ENCODE assay signal across 27 cellular contexts in genomic region chr3:158775001-158775400, GRCh38. TPM values are rescaled to one million over a fixed set of nuclear protein-coding genes. Genes with fewer than 3 reads are reported as not detected.
DNase-seq lines count a peak whose midpoint lies in the region; ATAC-seq and TF ChIP-seq lines count a peak whose summit lies in the region.
"Had no signal": no experiment of that assay in that cellular context is flagged by ENCODE, and none has a peak within 500 bp of the region (broad histone marks: within the 10 kb centered on the region; RNA-seq: fewer than 3 reads in every experiment).

No MANE protein-coding gene starts in this region.

- no peaks in the 10 kb centered on the region for H3K36me3 ChIP-seq in hepatocyte (replicated peaks; ENCODE audit: insufficient read depth, low read depth)
- H3K36me3 ChIP-seq in uterus = no peaks in the 10 kb centered on the region
- H3K36me3 ChIP-seq: neural progenitor cell, right lobe of liver had no signal

- no peaks in the 10 kb centered on the region for H3K9me3 ChIP-seq in hepatocyte (ENCODE audit: low read depth)
- no peaks in the 10 kb centered on the region for H3K9me3 ChIP-seq in uterus
- H3K9me3 ChIP-seq: right lobe of liver, testis had no signal

- H4K20me1 ChIP-seq in hepatocyte (ENCODE audit: insufficient read depth, poor library complexity, severe bottlenecking) = no peaks in the 10 kb centered on the region

- H2AFZ ChIP-seq in hepatocyte = no peak overlapping the region
- H2AFZ ChIP-seq: neural progenitor cell, parathyroid adenoma had no signal

- H3K27me3 ChIP-seq in hepatocyte = no peaks in the 10 kb centered on the region
- H3K27me3 ChIP-seq in uterus = no peaks in the 10 kb centered on the region
- H3K27me3 ChIP-seq: neural progenitor cell, right lobe of liver, testis had no signal

- H3K27ac ChIP-seq in epithelial cell of prostate (peak overlapping the region; percentile 36), hepatocyte (peak overlapping the region; percentile 70), uterus (peak overlapping the region; percentile 53 to 59)
- H3K27ac ChIP-seq: neural progenitor cell, parathyroid adenoma, right lobe of liver, RWPE1 had no signal

- DNase-seq in Right ventricle myocardium inferior (ENCODE audit: missing footprints) = no peak
- DNase-seq in cardiac septum (ENCODE audit: low spot score) = no peak
- DNase-seq in epithelial cell of prostate (ENCODE audit: low read depth, low spot score) = no peak
- DNase-seq in hepatocyte (ENCODE audit: low spot score) = no peak
- no peak for DNase-seq in uterus
- no peak for DNase-seq in GM19238 (ENCODE audit: insufficient read length, low spot score)
- DNase-seq in activated naive CD4-positive, alpha-beta T cell treated with anti-CD3 and anti-CD28 coated beads, Interleukin-2, amount 50 U/mL, for 16 hours = no peak
- no peak for DNase-seq in activated naive CD4-positive, alpha-beta T cell treated with Interleukin-2 at 50 U/mL for 16 hours
- DNase-seq: activated CD4-positive, alpha-beta T cell treated with anti-CD3 and anti-CD28 coated beads, Interleukin-2, amount 50 U/mL, for 1 hour; activated CD4-positive, CD25-positive, alpha-beta regulatory T cell; activated CD8-positive, alpha-beta memory T cell treated with anti-CD3 and anti-CD28 coated beads, Interleukin-2, amount 10 ng/mL, durations not matched to agents 7 days and 5 days; activated gamma-delta T cell treated with Interleukin-2 at 50 U/mL for 16 hours; activated T-cell treated with anti-CD3 and anti-CD28 coated beads, Interleukin-2, amount 50 U/mL, for 4 hours; CD4-positive, CD25-positive, alpha-beta regulatory T cell; GDM1; kidney glomerular epithelial cell; mammary epithelial cell; NCI-H1048; NCI-H446; right lobe of liver; stimulated activated CD8-positive, alpha-beta memory T cell treated with anti-CD3 and anti-CD28 coated beads, Interleukin-4, amount 100 ng/mL, for 48 hours; testis had no signal

- H3K79me2 ChIP-seq in hepatocyte = no peaks in the 10 kb centered on the region
- H3K79me2 ChIP-seq: parathyroid adenoma had no signal

- no peak overlapping the region for H3K4me2 ChIP-seq in hepatocyte
- H3K4me2 ChIP-seq: neural progenitor cell had no signal

- H3K9me2 ChIP-seq in hepatocyte (replicated peaks; ENCODE audit: insufficient read depth) = no peaks in the 10 kb centered on the region

- H3K4me1 ChIP-seq in hepatocyte (ENCODE audit: insufficient read depth) = peaks cover 34% of the 10 kb centered on the region
- H3K4me1 ChIP-seq in uterus = peaks cover 0 to 20% of the 10 kb centered on the region in 2 donors
- H3K4me1 ChIP-seq: neural progenitor cell, parathyroid adenoma, right lobe of liver had no signal

- H3K4me3 ChIP-seq in hepatocyte (no peak overlapping the region), uterus (no peak overlapping the region)
- H3K4me3 ChIP-seq: neural progenitor cell, right lobe of liver, testis had no signal

- intact Hi-C loops in Right ventricle myocardium inferior (cut with DNase I) = no loop called here
- intact Hi-C loops in cardiac septum (cut with DNase I) = no loop called here
- intact Hi-C loops in uterus (cut with DNase I; ENCODE audit: low total_unique reads) = no loop called here

- TF ChIP-seq CTCF in hepatocyte (IDR thresholded peaks at IDR 0.05; ENCODE audit: poor library complexity) (no peak), uterus (IDR thresholded peaks at IDR 0.05) (no peak)

- no peak for TF ChIP-seq POLR2A in uterus (IDR thresholded peaks at IDR 0.05)

- WGBS in hepatocyte (ENCODE audit: low lambda C conversion rate, missing lambda C conversion rate) = 45% methylated on average over 2 of the region's 2 CpGs

- peak; percentile 52 for ATAC-seq in Right ventricle myocardium inferior
- ATAC-seq: activated CD8-positive, alpha-beta memory T cell treated with anti-CD3 and anti-CD28 coated beads, Interleukin-2, amount 10 ng/mL, durations not matched to agents 7 days and 5 days; activated T-cell treated with anti-CD3 and anti-CD28 coated beads, Interleukin-2, amount 50 U/mL, for 4 hours; HCT116 had no signal

RNA-seq across cellular contexts. Expression of gene MFSD1, which starts 26.9 kb away (rescaled TPM):
- total RNA-seq in Right ventricle myocardium inferior = 32.2 TPM
- total RNA-seq in cardiac septum = 23.9 TPM
- 74.9 and 76.7 TPM in 2 replicates for total RNA-seq in hepatocyte
- 57.8 and 58.6 TPM in 2 replicates for polyA plus RNA-seq in hepatocyte
- total RNA-seq in uterus = 100 to 1,000 TPM in 3 of 4 donors, 10 to 100 TPM in 1; 52.0 to 152 (median 104) TPM

RNA-seq across cellular contexts. Expression of gene RARRES1, which starts 42.7 kb away (rescaled TPM):
- 22.3 TPM for total RNA-seq in Right ventricle myocardium inferior
- total RNA-seq in cardiac septum = 9.1 TPM
- 73.1 and 90.3 TPM in 2 replicates for total RNA-seq in hepatocyte
- polyA plus RNA-seq in hepatocyte = 36.9 and 40.7 TPM in 2 replicates
- 100 to 1,000 TPM in 1 of 4 donors, 10 to 100 TPM in 3; 12.8 to 398 (median 50.5) TPM for total RNA-seq in uterus
- total RNA-seq: A172; activated CD8-positive, alpha-beta memory T cell treated with anti-CD3 and anti-CD28 coated beads, Interleukin-2, amount 10 ng/mL, durations not matched to agents 7 days and 5 days; activated T-cell treated with anti-CD3 and anti-CD28 coated beads, Interleukin-2, amount 50 U/mL, for 4 hours; CD4-positive, CD25-positive, alpha-beta regulatory T cell had no signal
- polyA plus RNA-seq: CD4-positive, CD25-positive, alpha-beta regulatory T cell had no signal
